Comparison of ENCODE assay signal across 1 cellular context in the genomic region with DNA sequence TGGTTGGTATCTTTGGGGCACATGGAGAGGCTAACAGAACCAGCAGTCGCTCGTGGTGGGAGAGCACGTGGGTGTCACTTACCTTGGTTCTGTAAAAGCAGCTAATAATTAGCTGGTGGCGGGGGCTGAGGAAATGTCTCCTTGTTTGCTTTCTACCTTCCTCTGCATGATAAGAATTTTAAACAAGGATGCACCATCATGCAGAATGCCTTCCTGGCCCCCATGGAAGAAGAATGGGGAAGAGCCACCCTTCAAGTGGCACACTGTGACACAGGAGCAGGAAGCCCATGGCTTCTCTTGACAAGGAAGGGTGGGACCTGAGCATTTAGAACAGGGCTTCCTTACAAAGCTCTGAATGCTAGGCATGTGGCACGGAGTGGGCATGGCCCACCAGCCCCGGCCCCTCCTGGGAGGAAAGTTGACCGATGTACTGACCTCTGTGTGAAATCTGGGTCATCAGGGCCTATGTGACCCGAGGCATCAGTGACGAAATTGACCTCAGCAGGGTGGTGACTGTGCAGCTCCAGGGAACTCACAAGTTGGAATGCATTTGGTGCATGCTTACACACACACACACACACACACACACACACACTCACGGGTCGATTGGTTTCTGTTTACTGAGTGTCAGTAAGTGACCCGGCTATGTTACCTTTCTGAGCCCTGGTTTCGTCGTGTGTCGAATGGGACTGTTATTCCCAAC.
A peak's percentile ranks its signal among the peaks of the same experiment; 100 is the strongest.
TF ChIP-seq lines count a peak whose summit lies in the region.

No MANE protein-coding gene starts in this region.

TF ChIP-seq in HepG2, 621 proteins besides CTCF, POLR2A, EP300 and RAD21 (continued from another document and continues in another):
- TF ChIP-seq ZXDC (CRISPR knock-in tag; IDR thresholded peaks at IDR 0.05) (no peak), NR2F1 (CRISPR knock-in tag; IDR thresholded peaks at IDR 0.05) (peak; percentile 75 to 85), SIX1 (CRISPR knock-in tag; IDR thresholded peaks at IDR 0.05; ENCODE audit: borderline replicate concordance) (no peak), MAFG (CRISPR knock-in tag; IDR thresholded peaks at IDR 0.05) (no peak), ZKSCAN5 (CRISPR knock-in tag; IDR thresholded peaks at IDR 0.05) (no peak), ZFP90 (CRISPR knock-in tag; IDR thresholded peaks at IDR 0.05; ENCODE audit: borderline replicate concordance) (peak; percentile 70; the same call in 1 of the 2 replicates), DNMT3B (CRISPR knock-in tag; conservative IDR thresholded peaks at IDR 0.05) (no peak), FOXM1 (CRISPR knock-in tag; IDR thresholded peaks at IDR 0.05) (no peak), CBX2 (IDR thresholded peaks at IDR 0.05; ENCODE audit: low read depth, low read length) (no peak), CBX2 (CRISPR knock-in tag; IDR thresholded peaks at IDR 0.05; ENCODE audit: low read depth) (no peak), NFIB (CRISPR knock-in tag; IDR thresholded peaks at IDR 0.05; ENCODE audit: borderline replicate concordance) (no peak), GTF2F1 (IDR thresholded peaks at IDR 0.05; ENCODE audit: low read length) (no peak), ZNF616 (CRISPR knock-in tag; IDR thresholded peaks at IDR 0.05; ENCODE audit: low read depth) (no peak), ZSCAN12 (CRISPR knock-in tag; IDR thresholded peaks at IDR 0.05) (no peak), ZNF207 (IDR thresholded peaks at IDR 0.05; ENCODE audit: borderline replicate concordance) (no peak), RARG (CRISPR knock-in tag; IDR thresholded peaks at IDR 0.05; ENCODE audit: low read depth) (no peak), JUN (CRISPR knock-in tag; IDR thresholded peaks at IDR 0.05) (no peak), RBM22 (optimal IDR thresholded peaks at IDR 0.05; ENCODE audit: low read length) (no peak), NCOA5 (CRISPR knock-in tag; IDR thresholded peaks at IDR 0.05) (no peak), SSRP1 (CRISPR knock-in tag; IDR thresholded peaks at IDR 0.05) (no peak), ZNF720 (CRISPR knock-in tag; IDR thresholded peaks at IDR 0.05) (no peak), NR2F6 (IDR thresholded peaks at IDR 0.05) (peak; percentile 86), NR2F6 (CRISPR knock-in tag; IDR thresholded peaks at IDR 0.05) (peak; percentile 89), ZNF770 (CRISPR knock-in tag; IDR thresholded peaks at IDR 0.05) (no peak), HMGA1 (CRISPR knock-in tag; conservative IDR thresholded peaks at IDR 0.05) (no peak), ZNF17 (CRISPR knock-in tag; IDR thresholded peaks at IDR 0.05) (no peak), MXD4 (CRISPR knock-in tag; IDR thresholded peaks at IDR 0.05) (peak; percentile 24; the same call in 1 of the 2 replicates), ZNF138 (CRISPR knock-in tag; IDR thresholded peaks at IDR 0.05; ENCODE audit: low read depth) (no peak), ZNF589 (CRISPR knock-in tag; conservative IDR thresholded peaks at IDR 0.05) (no peak), ZBTB39 (CRISPR knock-in tag; IDR thresholded peaks at IDR 0.05) (no peak), HMG20B (CRISPR knock-in tag; conservative IDR thresholded peaks at IDR 0.05) (no peak), ZNF484 (CRISPR knock-in tag; IDR thresholded peaks at IDR 0.05; ENCODE audit: borderline replicate concordance, low read depth) (no peak), MXD1 (CRISPR knock-in tag; IDR thresholded peaks at IDR 0.05) (no peak), ZC3H4 (CRISPR knock-in tag; IDR thresholded peaks at IDR 0.05; ENCODE audit: borderline replicate concordance) (no peak), PAX8 (CRISPR knock-in tag; IDR thresholded peaks at IDR 0.05; ENCODE audit: borderline replicate concordance) (no peak), SMAD3 (CRISPR knock-in tag; IDR thresholded peaks at IDR 0.05) (0 out of 2 replicates have a peak, but pooled peaks have one; percentile 22), CREB1 (IDR thresholded peaks at IDR 0.05) (peak; percentile 79), CREB1 (CRISPR knock-in tag; IDR thresholded peaks at IDR 0.05) (peak; percentile 52; the same call in 1 of the 2 replicates), WIZ (CRISPR knock-in tag; IDR thresholded peaks at IDR 0.05) (no peak), THRA (CRISPR knock-in tag; IDR thresholded peaks at IDR 0.05; ENCODE audit: borderline replicate concordance) (peak; percentile 40; the same call in 1 of the 2 replicates)
- TF ChIP-seq, protein P1, sequence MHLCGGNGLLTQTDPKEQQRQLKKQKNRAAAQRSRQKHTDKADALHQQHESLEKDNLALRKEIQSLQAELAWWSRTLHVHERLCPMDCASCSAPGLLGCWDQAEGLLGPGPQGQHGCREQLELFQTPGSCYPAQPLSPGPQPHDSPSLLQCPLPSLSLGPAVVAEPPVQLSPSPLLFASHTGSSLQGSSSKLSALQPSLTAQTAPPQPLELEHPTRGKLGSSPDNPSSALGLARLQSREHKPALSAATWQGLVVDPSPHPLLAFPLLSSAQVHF (CRISPR knock-in tag; IDR thresholded peaks at IDR 0.05), result no peak
- TF ChIP-seq, protein P2, sequence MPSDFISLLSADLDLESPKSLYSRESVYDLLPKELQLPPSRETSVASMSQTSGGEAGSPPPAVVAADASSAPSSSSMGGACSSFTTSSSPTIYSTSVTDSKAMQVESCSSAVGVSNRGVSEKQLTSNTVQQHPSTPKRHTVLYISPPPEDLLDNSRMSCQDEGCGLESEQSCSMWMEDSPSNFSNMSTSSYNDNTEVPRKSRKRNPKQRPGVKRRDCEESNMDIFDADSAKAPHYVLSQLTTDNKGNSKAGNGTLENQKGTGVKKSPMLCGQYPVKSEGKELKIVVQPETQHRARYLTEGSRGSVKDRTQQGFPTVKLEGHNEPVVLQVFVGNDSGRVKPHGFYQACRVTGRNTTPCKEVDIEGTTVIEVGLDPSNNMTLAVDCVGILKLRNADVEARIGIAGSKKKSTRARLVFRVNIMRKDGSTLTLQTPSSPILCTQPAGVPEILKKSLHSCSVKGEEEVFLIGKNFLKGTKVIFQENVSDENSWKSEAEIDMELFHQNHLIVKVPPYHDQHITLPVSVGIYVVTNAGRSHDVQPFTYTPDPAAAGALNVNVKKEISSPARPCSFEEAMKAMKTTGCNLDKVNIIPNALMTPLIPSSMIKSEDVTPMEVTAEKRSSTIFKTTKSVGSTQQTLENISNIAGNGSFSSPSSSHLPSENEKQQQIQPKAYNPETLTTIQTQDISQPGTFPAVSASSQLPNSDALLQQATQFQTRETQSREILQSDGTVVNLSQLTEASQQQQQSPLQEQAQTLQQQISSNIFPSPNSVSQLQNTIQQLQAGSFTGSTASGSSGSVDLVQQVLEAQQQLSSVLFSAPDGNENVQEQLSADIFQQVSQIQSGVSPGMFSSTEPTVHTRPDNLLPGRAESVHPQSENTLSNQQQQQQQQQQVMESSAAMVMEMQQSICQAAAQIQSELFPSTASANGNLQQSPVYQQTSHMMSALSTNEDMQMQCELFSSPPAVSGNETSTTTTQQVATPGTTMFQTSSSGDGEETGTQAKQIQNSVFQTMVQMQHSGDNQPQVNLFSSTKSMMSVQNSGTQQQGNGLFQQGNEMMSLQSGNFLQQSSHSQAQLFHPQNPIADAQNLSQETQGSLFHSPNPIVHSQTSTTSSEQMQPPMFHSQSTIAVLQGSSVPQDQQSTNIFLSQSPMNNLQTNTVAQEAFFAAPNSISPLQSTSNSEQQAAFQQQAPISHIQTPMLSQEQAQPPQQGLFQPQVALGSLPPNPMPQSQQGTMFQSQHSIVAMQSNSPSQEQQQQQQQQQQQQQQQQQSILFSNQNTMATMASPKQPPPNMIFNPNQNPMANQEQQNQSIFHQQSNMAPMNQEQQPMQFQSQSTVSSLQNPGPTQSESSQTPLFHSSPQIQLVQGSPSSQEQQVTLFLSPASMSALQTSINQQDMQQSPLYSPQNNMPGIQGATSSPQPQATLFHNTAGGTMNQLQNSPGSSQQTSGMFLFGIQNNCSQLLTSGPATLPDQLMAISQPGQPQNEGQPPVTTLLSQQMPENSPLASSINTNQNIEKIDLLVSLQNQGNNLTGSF (CRISPR knock-in tag; IDR thresholded peaks at IDR 0.05), result no peak
- TF ChIP-seq, protein P3, sequence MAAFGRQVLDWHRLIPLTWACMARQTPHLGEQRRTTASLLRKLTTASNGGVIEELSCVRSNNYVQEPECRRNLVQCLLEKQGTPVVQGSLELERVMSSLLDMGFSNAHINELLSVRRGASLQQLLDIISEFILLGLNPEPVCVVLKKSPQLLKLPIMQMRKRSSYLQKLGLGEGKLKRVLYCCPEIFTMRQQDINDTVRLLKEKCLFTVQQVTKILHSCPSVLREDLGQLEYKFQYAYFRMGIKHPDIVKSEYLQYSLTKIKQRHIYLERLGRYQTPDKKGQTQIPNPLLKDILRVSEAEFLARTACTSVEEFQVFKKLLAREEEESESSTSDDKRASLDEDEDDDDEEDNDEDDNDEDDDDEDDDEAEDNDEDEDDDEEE (CRISPR knock-in tag; IDR thresholded peaks at IDR 0.05), result no peak
